26 cellular contexts compared by ENCODE assay signal in the genomic region with DNA sequence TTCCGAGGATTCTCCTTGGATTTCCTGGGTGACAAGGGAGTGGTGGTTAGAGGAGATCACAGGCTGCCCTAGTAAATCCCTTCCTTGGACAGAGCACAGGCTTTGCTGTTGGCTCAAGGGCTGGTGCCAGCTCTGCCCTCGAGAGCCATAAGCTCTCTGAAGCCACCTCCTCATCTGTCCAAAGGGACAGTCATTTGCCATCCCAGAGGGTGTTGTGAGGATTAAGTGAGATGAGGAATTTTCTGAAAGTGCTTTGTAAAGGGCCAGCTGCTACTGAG. TPM values are rescaled to one million over a fixed set of nuclear protein-coding genes. Genes with fewer than 3 reads are reported as not detected.
DNase-seq lines count a peak whose midpoint lies in the region; ATAC-seq, FAIRE-seq and TF ChIP-seq lines count a peak whose summit lies in the region.
"Had no signal": no experiment of that assay in that cellular context is flagged by ENCODE, and none has a peak within 500 bp of the region (broad histone marks: within the 10 kb centered on the region; RNA-seq: fewer than 3 reads in every experiment).

No MANE protein-coding gene starts in this region.

- H3K27ac ChIP-seq in CD4-positive, CD25-positive, alpha-beta regulatory T cell (ENCODE audit: insufficient read depth, low read length, poor library complexity, severe bottlenecking), result peak overlapping the region; percentile 1
- H3K27ac ChIP-seq in astrocyte (ENCODE audit: low read depth, low read length), result no peak overlapping the region
- H3K27ac ChIP-seq in neutrophil, result peak overlapping the region; percentile 97
- H3K27ac ChIP-seq: colonic mucosa, hepatocyte, parathyroid adenoma, right lobe of liver had no signal

- peak overlapping the region in 2 of 3 donors; percentile 26 to 31 for H3K27ac Mint-ChIP-seq in CD4-positive, CD25-positive, alpha-beta regulatory T cell
- H3K27ac Mint-ChIP-seq in astrocyte (ENCODE audit: unreplicated experiment) (peak overlapping the region; percentile 7), nephron progenitor cell (no peak overlapping the region)
- H3K27ac Mint-ChIP-seq in T-helper 2 cell treated with Interferon-gamma antibody and Interleukin-4, amounts not matched to agents 5 μg/mL and 100 μg/mL, for 36 hours, result no peak overlapping the region

- H3K4me1 Mint-ChIP-seq in CD4-positive, CD25-positive, alpha-beta regulatory T cell, result peaks cover 16 to 81% (median 40%) of the 10 kb centered on the region in 4 donors
- H3K4me1 Mint-ChIP-seq in astrocyte (ENCODE audit: low read depth, unreplicated experiment) (peaks cover 74% of the 10 kb centered on the region), nephron progenitor cell (peaks cover 56% of the 10 kb centered on the region)
- peaks cover 54% of the 10 kb centered on the region for H3K4me1 Mint-ChIP-seq in T-helper 2 cell treated with Interferon-gamma antibody and Interleukin-4, amounts not matched to agents 5 μg/mL and 100 μg/mL, for 36 hours (ENCODE audit: low read depth)

- H3K79me2 ChIP-seq in astrocyte (ENCODE audit: insufficient read depth, low read length), result peaks cover 61% of the 10 kb centered on the region
- H3K79me2 ChIP-seq: parathyroid adenoma had no signal

- DNase-seq in CD4-positive, CD25-positive, alpha-beta regulatory T cell, result no peak
- DNase-seq in LHCN-M2 (ENCODE audit: low read depth) (peak; percentile 42), astrocyte (ENCODE audit: low read depth) (no peak), GM13977 (ENCODE audit: low spot score) (no peak), nephron progenitor cell (no peak), iPS-NIHi7 (ENCODE audit: extremely low spot score) (no peak)
- DNase-seq in T-helper 2 cell treated with Interferon-gamma antibody and Interleukin-4, amounts not matched to agents 5 μg/mL and 100 μg/mL, for 36 hours (ENCODE audit: low spot score), result no peak
- DNase-seq: activated CD4-positive, CD25-positive, alpha-beta regulatory T cell treated with anti-CD3 and anti-CD28 coated beads, Interleukin-2, amount 50 U/mL, for 72 hours; activated naive CD8-positive, alpha-beta T cell treated with anti-CD3 and anti-CD28 coated beads, Interleukin-2, amount 10 ng/mL, durations not matched to agents 7 days and 5 days; colonic mucosa; DMS79 treated with DMSO at 0.1 percent for 48 hours; NCI-H1105; NCI-H2081; NCI-H446 treated with DMSO at 0.1 percent for 48 hours; stimulated activated naive CD4-positive, alpha-beta T cell; tibial artery had no signal

- in situ Hi-C loops in GM13977 (cut with MboI; ENCODE audit: low pct_unique_long_range_greater_than_20kb, low sequenced_read_pairs, unreplicated experiment), result no loop called here

- no peaks in the 10 kb centered on the region for H3K27me3 ChIP-seq in CD4-positive, CD25-positive, alpha-beta regulatory T cell (ENCODE audit: control insufficient read depth, insufficient read depth, low read length)
- H3K27me3 ChIP-seq in astrocyte (ENCODE audit: insufficient read depth, low read length) (no peaks in the 10 kb centered on the region), neutrophil (no peaks in the 10 kb centered on the region)
- H3K27me3 ChIP-seq: colonic mucosa, hepatocyte, right lobe of liver, tibial artery had no signal

- H2AFZ ChIP-seq in astrocyte (ENCODE audit: low read depth, low read length), result no peak overlapping the region
- H2AFZ ChIP-seq: hepatocyte, parathyroid adenoma had no signal

- peaks cover 48% of the 10 kb centered on the region for H3K36me3 Mint-ChIP-seq in CD4-positive, CD25-positive, alpha-beta regulatory T cell
- H3K36me3 Mint-ChIP-seq in astrocyte (ENCODE audit: low read depth, unreplicated experiment), result peaks cover 26% of the 10 kb centered on the region
- peaks cover 11% of the 10 kb centered on the region for H3K36me3 Mint-ChIP-seq in nephron progenitor cell (ENCODE audit: low read depth)
- peaks cover 73% of the 10 kb centered on the region for H3K36me3 Mint-ChIP-seq in T-helper 2 cell treated with Interferon-gamma antibody and Interleukin-4, amounts not matched to agents 5 μg/mL and 100 μg/mL, for 36 hours (ENCODE audit: low read depth)

- no peak for FAIRE-seq in astrocyte (lab: Jason Lieb, UNC)
- FAIRE-seq: endometrium, H1 had no signal

- H3K9ac ChIP-seq in astrocyte (ENCODE audit: low read length), result no peak overlapping the region
- H3K9ac ChIP-seq: parathyroid adenoma had no signal

- no peak overlapping the region for H3K4me3 ChIP-seq in CD4-positive, CD25-positive, alpha-beta regulatory T cell (ENCODE audit: low read depth, low read length)
- H3K4me3 ChIP-seq in astrocyte (ENCODE audit: insufficient read depth, low read depth, low read length) (no peak overlapping the region), neutrophil (ENCODE audit: low read depth in 1 of 2, low read length in 1 of 2) (no peak overlapping the region)
- H3K4me3 ChIP-seq: colonic mucosa, hepatocyte, right lobe of liver, tibial artery had no signal

- H4K20me1 ChIP-seq in astrocyte (ENCODE audit: insufficient read depth, low read length), result peaks cover 66% of the 10 kb centered on the region

- TF ChIP-seq CTCF in astrocyte (IDR thresholded peaks at IDR 0.05; ENCODE audit: insufficient read depth, low read depth, low read length) (no peak), neutrophil (IDR thresholded peaks at IDR 0.05) (no peak), GM13977 (IDR thresholded peaks at IDR 0.05; ENCODE audit: extremely low read depth, insufficient read depth, missing control alignments) (no peak), nephron progenitor cell (IDR thresholded peaks at IDR 0.05) (no peak)

- H3K27me3 Mint-ChIP-seq in CD4-positive, CD25-positive, alpha-beta regulatory T cell, result peaks cover 4% of the 10 kb centered on the region
- H3K27me3 Mint-ChIP-seq in astrocyte (ENCODE audit: low read depth, unreplicated experiment), result no peaks in the 10 kb centered on the region
- H3K27me3 Mint-ChIP-seq in nephron progenitor cell (ENCODE audit: low read depth, poor library complexity), result peaks cover 2% of the 10 kb centered on the region
- no peaks in the 10 kb centered on the region for H3K27me3 Mint-ChIP-seq in T-helper 2 cell treated with Interferon-gamma antibody and Interleukin-4, amounts not matched to agents 5 μg/mL and 100 μg/mL, for 36 hours (ENCODE audit: low read depth)
- H3K27me3 Mint-ChIP-seq: activated naive CD8-positive, alpha-beta T cell treated with anti-CD3 and anti-CD28 coated beads, Interleukin-2, amount 10 ng/mL, durations not matched to agents 7 days and 5 days had no signal

- H3K4me1 ChIP-seq in CD4-positive, CD25-positive, alpha-beta regulatory T cell (ENCODE audit: control insufficient read depth, insufficient read depth, low read length, poor library complexity, severe bottlenecking), result peaks cover 45% of the 10 kb centered on the region
- H3K4me1 ChIP-seq in astrocyte (ENCODE audit: insufficient read depth, low read length) (peaks cover 62% of the 10 kb centered on the region), neutrophil (ENCODE audit: control insufficient read depth in 1 of 2, insufficient read depth in 1 of 2, low read depth in 1 of 2, low read length in 1 of 2) (peaks cover 42 to 58% of the 10 kb centered on the region in 2 experiments)
- H3K4me1 ChIP-seq: colonic mucosa had no signal

- no peak overlapping the region for H3K4me3 Mint-ChIP-seq in CD4-positive, CD25-positive, alpha-beta regulatory T cell
- no peak overlapping the region for H3K4me3 Mint-ChIP-seq in astrocyte (ENCODE audit: unreplicated experiment)
- H3K4me3 Mint-ChIP-seq in nephron progenitor cell, result no peak overlapping the region
- H3K4me3 Mint-ChIP-seq in T-helper 2 cell treated with Interferon-gamma antibody and Interleukin-4, amounts not matched to agents 5 μg/mL and 100 μg/mL, for 36 hours, result no peak overlapping the region

- H3K9me3 Mint-ChIP-seq in CD4-positive, CD25-positive, alpha-beta regulatory T cell, result peaks cover 0 to 5% (median 0%) of the 10 kb centered on the region in 7 donors
- H3K9me3 Mint-ChIP-seq in astrocyte (ENCODE audit: unreplicated experiment) (no peaks in the 10 kb centered on the region), nephron progenitor cell (no peaks in the 10 kb centered on the region)
- no peaks in the 10 kb centered on the region for H3K9me3 Mint-ChIP-seq in T-helper 2 cell treated with Interferon-gamma antibody and Interleukin-4, amounts not matched to agents 5 μg/mL and 100 μg/mL, for 36 hours
- H3K9me3 Mint-ChIP-seq: activated naive CD8-positive, alpha-beta T cell treated with anti-CD3 and anti-CD28 coated beads, Interleukin-2, amount 10 ng/mL, durations not matched to agents 7 days and 5 days; activated T-helper 2 cell treated with anti-CD3 and anti-CD28 coated beads, Interferon-gamma antibody, Interleukin-2, Interleukin-4, amounts not matched to agents 10 μg/mL and 5 μg/mL and 100 μg/mL, durations not matched to agents 14 hours and 24 hours and 36 hours had no signal

- ATAC-seq in CD4-positive, CD25-positive, alpha-beta regulatory T cell (ENCODE audit: low read depth in 2 of 2), result no peak
- ATAC-seq: right lobe of liver had no signal

- no peak overlapping the region for H3K4me2 ChIP-seq in astrocyte (ENCODE audit: low read length)
- H3K4me2 ChIP-seq: hepatocyte had no signal

- no peaks in the 10 kb centered on the region for H3K9me3 ChIP-seq in CD4-positive, CD25-positive, alpha-beta regulatory T cell (ENCODE audit: control insufficient read depth in 2 of 2, low read length in 2 of 2)
- no peaks in the 10 kb centered on the region for H3K9me3 ChIP-seq in astrocyte (ENCODE audit: insufficient read depth, low read depth, low read length)
- no peaks in the 10 kb centered on the region for H3K9me3 ChIP-seq in neutrophil
- H3K9me3 ChIP-seq: colonic mucosa, right lobe of liver, tibial artery had no signal

- peaks cover 46% of the 10 kb centered on the region for H3K36me3 ChIP-seq in CD4-positive, CD25-positive, alpha-beta regulatory T cell (ENCODE audit: control insufficient read depth, insufficient read depth, low read length)
- H3K36me3 ChIP-seq in astrocyte (ENCODE audit: insufficient read depth, low read length), result peaks cover 32% of the 10 kb centered on the region
- peaks cover 74% of the 10 kb centered on the region for H3K36me3 ChIP-seq in neutrophil

RNA-seq across cellular contexts. Expression of a gene that starts 6.5 kb away (rescaled TPM):
- total RNA-seq in CD4-positive, CD25-positive, alpha-beta regulatory T cell, result 503 TPM
- 1,000 to 10,000 TPM in 2 of 4 donors, 100 to 1,000 TPM in 2; 723 to 1,055 (median 950) TPM for polyA plus RNA-seq in CD4-positive, CD25-positive, alpha-beta regulatory T cell
- total RNA-seq in LHCN-M2 (2014; rRNA removed) (294 and 366 TPM in 2 replicates), astrocyte (614 and 688 TPM in 2 replicates)
- polyA plus RNA-seq in LHCN-M2 (2012), result 732 TPM

RNA-seq across cellular contexts. Expression of a gene that starts 18.9 kb away (rescaled TPM):
- total RNA-seq in CD4-positive, CD25-positive, alpha-beta regulatory T cell, result 7.2 TPM
- polyA plus RNA-seq in CD4-positive, CD25-positive, alpha-beta regulatory T cell, result under 1 TPM in 3 of 4 donors, not detected in 1; 0.40 to 0.52 (median 0.44) TPM
- 0.34 and 1.2 TPM in 2 replicates for total RNA-seq in LHCN-M2 (2014; rRNA removed)
- polyA plus RNA-seq in LHCN-M2 (2012), result 0.29 TPM
- total RNA-seq in astrocyte, result 3.2 and 4.3 TPM in 2 replicates
- total RNA-seq: H1, liver, right lobe of liver had no signal
- polyA plus RNA-seq: hepatocyte had no signal

RNA-seq across cellular contexts. Expression of a gene that starts 26.6 kb away (rescaled TPM):
- not detected for total RNA-seq in CD4-positive, CD25-positive, alpha-beta regulatory T cell
- polyA plus RNA-seq in CD4-positive, CD25-positive, alpha-beta regulatory T cell, result under 1 TPM in 1 of 4 donors, not detected in 3; 0.23 TPM
- not detected in 2 replicates for total RNA-seq in LHCN-M2 (2014; rRNA removed)
- not detected for polyA plus RNA-seq in LHCN-M2 (2012)
- 0.89 and 2.1 TPM in 2 replicates for total RNA-seq in astrocyte
- total RNA-seq: activated naive CD8-positive, alpha-beta T cell treated with anti-CD3 and anti-CD28 coated beads, Interleukin-2, amount 10 ng/mL, durations not matched to agents 7 days and 5 days; activated T-helper 2 cell treated with anti-CD3 and anti-CD28 coated beads, Interferon-gamma antibody, Interleukin-2, Interleukin-4, amounts not matched to agents 10 μg/mL and 5 μg/mL and 100 μg/mL, durations not matched to agents 14 hours and 24 hours and 36 hours; fibroblast of villous mesenchyme had no signal
- polyA plus RNA-seq: AG04450 had no signal

RNA-seq across cellular contexts. Expression of a gene that starts 35.2 kb away (rescaled TPM):
- total RNA-seq in CD4-positive, CD25-positive, alpha-beta regulatory T cell, result not detected
- polyA plus RNA-seq in CD4-positive, CD25-positive, alpha-beta regulatory T cell, result not detected
- total RNA-seq in LHCN-M2 (2014; rRNA removed), result not detected in 2 replicates
- polyA plus RNA-seq in LHCN-M2 (2012), result 0.10 TPM
- 0.43 TPM in 1 of 2 replicates, not detected in the other for total RNA-seq in astrocyte
- total RNA-seq: activated naive CD8-positive, alpha-beta T cell treated with anti-CD3 and anti-CD28 coated beads, Interleukin-2, amount 10 ng/mL, durations not matched to agents 7 days and 5 days; activated T-helper 2 cell treated with anti-CD3 and anti-CD28 coated beads, Interferon-gamma antibody, Interleukin-2, Interleukin-4, amounts not matched to agents 10 μg/mL and 5 μg/mL and 100 μg/mL, durations not matched to agents 14 hours and 24 hours and 36 hours; colonic mucosa; fibroblast of villous mesenchyme; H1; hepatocyte had no signal
- polyA plus RNA-seq: AG04450, H1, hepatocyte had no signal

RNA-seq across cellular contexts. Expression of a gene that starts 56.4 kb away (rescaled TPM):
- not detected for total RNA-seq in CD4-positive, CD25-positive, alpha-beta regulatory T cell
- polyA plus RNA-seq in CD4-positive, CD25-positive, alpha-beta regulatory T cell, result not detected
- total RNA-seq in LHCN-M2 (2014; rRNA removed) (not detected in 2 replicates), astrocyte (not detected in 2 replicates)
- not detected for polyA plus RNA-seq in LHCN-M2 (2012)
- total RNA-seq: activated naive CD8-positive, alpha-beta T cell treated with anti-CD3 and anti-CD28 coated beads, Interleukin-2, amount 10 ng/mL, durations not matched to agents 7 days and 5 days; activated T-helper 2 cell treated with anti-CD3 and anti-CD28 coated beads, Interferon-gamma antibody, Interleukin-2, Interleukin-4, amounts not matched to agents 10 μg/mL and 5 μg/mL and 100 μg/mL, durations not matched to agents 14 hours and 24 hours and 36 hours; colonic mucosa; fibroblast of villous mesenchyme; H1; right lobe of liver had no signal
- polyA plus RNA-seq: AG04450, H1, liver had no signal

Comparison
In these comparisons a context has a peak if more than half of its experiments do, and no peak if none do; other contexts are left out.
1. H3K27ac Mint-ChIP-seq: peak in CD4-positive, CD25-positive, alpha-beta regulatory T cell (2 of 3) and astrocyte (single experiment); none in nephron progenitor cell (single experiment) and T-helper 2 cell treated with Interferon-gamma antibody and Interleukin-4, amounts not matched to agents 5 μg/mL and 100 μg/mL, for 36 hours (single experiment).